Comparison of ENCODE assay signal across 15 cellular contexts in genomic region chr1:226975909-226976670, GRCh38. TPM values are rescaled to one million over a fixed set of nuclear protein-coding genes. Genes with fewer than 3 reads are reported as not detected.
DNase-seq lines count a peak whose midpoint lies in the region; ATAC-seq and TF ChIP-seq lines count a peak whose summit lies in the region.
"Had no signal": no experiment of that assay in that cellular context is flagged by ENCODE, and none has a peak within 500 bp of the region (broad histone marks: within the 10 kb centered on the region; RNA-seq: fewer than 3 reads in every experiment).

No MANE protein-coding gene starts in this region.

- H3K27ac Mint-ChIP-seq in progenitor cell of endocrine pancreas, result peak overlapping the region; percentile 87
- H3K27ac Mint-ChIP-seq: activated CD4-positive, alpha-beta T cell treated with anti-CD3 and anti-CD28 coated beads, Interleukin-2, amount 10 ng/mL, durations not matched to agents 24 days and 14 days; stimulated activated naive CD8-positive, alpha-beta T cell treated with anti-CD3 and anti-CD28 coated beads, Interleukin-15, Interleukin-2, amounts not matched to agents 100 ng/mL and 50 ng/mL, for 24 hours had no signal

- H3K9me2 ChIP-seq in hepatocyte (replicated peaks; ENCODE audit: insufficient read depth), result no peaks in the 10 kb centered on the region

- peaks cover 27% of the 10 kb centered on the region for H3K4me1 ChIP-seq in hepatocyte (ENCODE audit: insufficient read depth)

- peaks cover 22% of the 10 kb centered on the region for H3K4me1 Mint-ChIP-seq in progenitor cell of endocrine pancreas (ENCODE audit: low read depth)
- H3K4me1 Mint-ChIP-seq: activated CD4-positive, alpha-beta T cell treated with anti-CD3 and anti-CD28 coated beads, Interleukin-2, amount 10 ng/mL, durations not matched to agents 24 days and 14 days had no signal

- H3K9me3 ChIP-seq in hepatocyte (ENCODE audit: low read depth), result peaks cover 7% of the 10 kb centered on the region

- H3K27me3 Mint-ChIP-seq in progenitor cell of endocrine pancreas, result no peaks in the 10 kb centered on the region
- H3K27me3 Mint-ChIP-seq: activated CD4-positive, alpha-beta T cell treated with anti-CD3 and anti-CD28 coated beads, Interleukin-2, amount 10 ng/mL, durations not matched to agents 24 days and 14 days; stimulated activated naive CD8-positive, alpha-beta T cell treated with anti-CD3 and anti-CD28 coated beads, Interleukin-15, Interleukin-2, amounts not matched to agents 100 ng/mL and 50 ng/mL, for 24 hours had no signal

- H3K4me3 Mint-ChIP-seq in progenitor cell of endocrine pancreas (ENCODE audit: low read depth), result no peak overlapping the region
- H3K4me3 Mint-ChIP-seq: activated CD4-positive, alpha-beta T cell treated with anti-CD3 and anti-CD28 coated beads, Interleukin-2, amount 10 ng/mL, durations not matched to agents 24 days and 14 days; stimulated activated naive CD8-positive, alpha-beta T cell treated with anti-CD3 and anti-CD28 coated beads, Interleukin-15, Interleukin-2, amounts not matched to agents 100 ng/mL and 50 ng/mL, for 24 hours had no signal

- peak; percentile 26 for DNase-seq in NCI-H1694 (lab: John Stamatoyannopoulos, UW)
- DNase-seq in hepatocyte (ENCODE audit: low spot score), result no peak
- DNase-seq in progenitor cell of endocrine pancreas (ENCODE audit: low spot score, unreplicated experiment), result no peak
- no peak for DNase-seq in NCI-H1048 (lab: John Stamatoyannopoulos, UW)
- DNase-seq in ureter (ENCODE audit: low spot score), result no peak
- DNase-seq: activated CD8-positive, alpha-beta memory T cell treated with anti-CD3 and anti-CD28 coated beads, Interleukin-2, amount 50 U/mL, for 4 hours; activated gamma-delta T cell; DMS79 treated with DMSO at 0.1 percent for 48 hours; KBM-7; SHP77 treated with DMSO at 0.1 percent for 48 hours had no signal

- no peaks in the 10 kb centered on the region for H4K20me1 ChIP-seq in hepatocyte (ENCODE audit: insufficient read depth, poor library complexity, severe bottlenecking)

- ATAC-seq in GM19395 (IDR thresholded peaks at IDR 0.05; ENCODE audit: unreplicated experiment), result no peak

- WGBS in hepatocyte (ENCODE audit: low lambda C conversion rate, missing lambda C conversion rate), result 98% methylated on average over 20 of the region's 45 CpGs

- H3K4me3 ChIP-seq in hepatocyte, result no peak overlapping the region
- H3K4me3 ChIP-seq: upper lobe of left lung had no signal

- TF ChIP-seq CTCF in hepatocyte (IDR thresholded peaks at IDR 0.05; ENCODE audit: poor library complexity) (no peak), progenitor cell of endocrine pancreas (IDR thresholded peaks at IDR 0.05; ENCODE audit: unreplicated experiment) (no peak)

- peaks cover 6% of the 10 kb centered on the region for H3K9me3 Mint-ChIP-seq in progenitor cell of endocrine pancreas (ENCODE audit: low read depth)

- peaks cover 7% of the 10 kb centered on the region for H3K79me2 ChIP-seq in hepatocyte

- H2AFZ ChIP-seq in hepatocyte, result no peak overlapping the region

- peaks cover 6% of the 10 kb centered on the region for H3K36me3 Mint-ChIP-seq in progenitor cell of endocrine pancreas (ENCODE audit: insufficient read depth)

- H3K4me2 ChIP-seq in hepatocyte, result no peak overlapping the region

- H3K27me3 ChIP-seq in hepatocyte, result no peaks in the 10 kb centered on the region
- H3K27me3 ChIP-seq: upper lobe of left lung had no signal

- H3K36me3 ChIP-seq in hepatocyte (replicated peaks; ENCODE audit: insufficient read depth, low read depth), result no peaks in the 10 kb centered on the region

- H3K27ac ChIP-seq in angular gyrus (ENCODE audit: low read depth, low read length), result peak overlapping the region; percentile 94
- peak overlapping the region; percentile 89 for H3K27ac ChIP-seq in hepatocyte

RNA-seq across cellular contexts. Expression of gene COQ8A, which starts 36.0 kb away (rescaled TPM):
- total RNA-seq in hepatocyte (20.7 and 22.9 TPM in 2 replicates), progenitor cell of endocrine pancreas (31.0 and 33.3 TPM in 2 replicates), ureter (32.7 TPM)
- polyA plus RNA-seq in hepatocyte, result 19.2 and 26.4 TPM in 2 replicates
